In the genomic region with DNA sequence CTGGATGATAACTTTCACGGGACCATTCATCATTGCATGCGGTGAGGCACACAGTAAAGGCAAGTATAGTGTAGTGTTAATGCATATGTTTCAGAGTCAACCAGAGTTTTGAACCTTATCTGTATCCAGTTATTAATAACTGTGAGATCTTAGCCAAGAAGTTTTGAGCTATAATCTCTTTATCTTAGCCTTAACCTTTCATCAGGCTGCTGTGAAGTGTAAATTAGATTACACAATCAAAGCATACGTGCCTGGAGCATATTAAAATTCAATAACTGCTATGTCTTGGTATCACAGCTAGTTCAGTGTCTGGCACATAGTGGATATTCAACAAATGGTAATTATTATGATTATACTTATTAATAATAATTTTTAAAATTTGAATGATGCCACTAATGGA, we compare ENCODE assay signal across 3 cellular contexts.
TF ChIP-seq lines count a peak whose summit lies in the region.

No MANE protein-coding gene starts in this region.

TF ChIP-seq in SK-N-SH, 30 proteins besides CTCF, POLR2A, EP300 and RAD21 (continued from another document):
- no peak for TF ChIP-seq FOXM1 (IDR thresholded peaks at IDR 0.05; ENCODE audit: low read depth)
- no peak for TF ChIP-seq ELF1 (IDR thresholded peaks at IDR 0.05)

TF ChIP-seq in SK-N-SH treated with all-trans-retinoic acid at 6 μM for 48 hours, 23 proteins besides CTCF, POLR2A, EP300 and RAD21:
- TF ChIP-seq, protein P1, sequence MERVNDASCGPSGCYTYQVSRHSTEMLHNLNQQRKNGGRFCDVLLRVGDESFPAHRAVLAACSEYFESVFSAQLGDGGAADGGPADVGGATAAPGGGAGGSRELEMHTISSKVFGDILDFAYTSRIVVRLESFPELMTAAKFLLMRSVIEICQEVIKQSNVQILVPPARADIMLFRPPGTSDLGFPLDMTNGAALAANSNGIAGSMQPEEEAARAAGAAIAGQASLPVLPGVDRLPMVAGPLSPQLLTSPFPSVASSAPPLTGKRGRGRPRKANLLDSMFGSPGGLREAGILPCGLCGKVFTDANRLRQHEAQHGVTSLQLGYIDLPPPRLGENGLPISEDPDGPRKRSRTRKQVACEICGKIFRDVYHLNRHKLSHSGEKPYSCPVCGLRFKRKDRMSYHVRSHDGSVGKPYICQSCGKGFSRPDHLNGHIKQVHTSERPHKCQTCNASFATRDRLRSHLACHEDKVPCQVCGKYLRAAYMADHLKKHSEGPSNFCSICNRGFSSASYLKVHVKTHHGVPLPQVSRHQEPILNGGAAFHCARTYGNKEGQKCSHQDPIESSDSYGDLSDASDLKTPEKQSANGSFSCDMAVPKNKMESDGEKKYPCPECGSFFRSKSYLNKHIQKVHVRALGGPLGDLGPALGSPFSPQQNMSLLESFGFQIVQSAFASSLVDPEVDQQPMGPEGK (CRISPR knock-in tag; IDR thresholded peaks at IDR 0.05; ENCODE audit: borderline replicate concordance): no peak
- TF ChIP-seq, protein P2, sequence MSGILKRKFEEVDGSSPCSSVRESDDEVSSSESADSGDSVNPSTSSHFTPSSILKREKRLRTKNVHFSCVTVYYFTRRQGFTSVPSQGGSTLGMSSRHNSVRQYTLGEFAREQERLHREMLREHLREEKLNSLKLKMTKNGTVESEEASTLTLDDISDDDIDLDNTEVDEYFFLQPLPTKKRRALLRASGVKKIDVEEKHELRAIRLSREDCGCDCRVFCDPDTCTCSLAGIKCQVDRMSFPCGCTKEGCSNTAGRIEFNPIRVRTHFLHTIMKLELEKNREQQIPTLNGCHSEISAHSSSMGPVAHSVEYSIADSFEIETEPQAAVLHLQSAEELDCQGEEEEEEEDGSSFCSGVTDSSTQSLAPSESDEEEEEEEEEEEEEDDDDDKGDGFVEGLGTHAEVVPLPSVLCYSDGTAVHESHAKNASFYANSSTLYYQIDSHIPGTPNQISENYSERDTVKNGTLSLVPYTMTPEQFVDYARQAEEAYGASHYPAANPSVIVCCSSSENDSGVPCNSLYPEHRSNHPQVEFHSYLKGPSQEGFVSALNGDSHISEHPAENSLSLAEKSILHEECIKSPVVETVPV (CRISPR knock-in tag; IDR thresholded peaks at IDR 0.05): no peak
- TF ChIP-seq CSDC2 (CRISPR knock-in tag; IDR thresholded peaks at IDR 0.05) (no peak), TOX (CRISPR knock-in tag; IDR thresholded peaks at IDR 0.05; ENCODE audit: borderline replicate concordance) (no peak), PPARA (CRISPR knock-in tag; IDR thresholded peaks at IDR 0.05; ENCODE audit: borderline replicate concordance) (no peak), TCF4 (CRISPR knock-in tag; IDR thresholded peaks at IDR 0.05; ENCODE audit: borderline replicate concordance) (no peak), ZFP3 (CRISPR knock-in tag; IDR thresholded peaks at IDR 0.05) (no peak), ESRRG (CRISPR knock-in tag; IDR thresholded peaks at IDR 0.05) (no peak), ISL1 (CRISPR knock-in tag; IDR thresholded peaks at IDR 0.05) (no peak)
- TF ChIP-seq, protein P3, sequence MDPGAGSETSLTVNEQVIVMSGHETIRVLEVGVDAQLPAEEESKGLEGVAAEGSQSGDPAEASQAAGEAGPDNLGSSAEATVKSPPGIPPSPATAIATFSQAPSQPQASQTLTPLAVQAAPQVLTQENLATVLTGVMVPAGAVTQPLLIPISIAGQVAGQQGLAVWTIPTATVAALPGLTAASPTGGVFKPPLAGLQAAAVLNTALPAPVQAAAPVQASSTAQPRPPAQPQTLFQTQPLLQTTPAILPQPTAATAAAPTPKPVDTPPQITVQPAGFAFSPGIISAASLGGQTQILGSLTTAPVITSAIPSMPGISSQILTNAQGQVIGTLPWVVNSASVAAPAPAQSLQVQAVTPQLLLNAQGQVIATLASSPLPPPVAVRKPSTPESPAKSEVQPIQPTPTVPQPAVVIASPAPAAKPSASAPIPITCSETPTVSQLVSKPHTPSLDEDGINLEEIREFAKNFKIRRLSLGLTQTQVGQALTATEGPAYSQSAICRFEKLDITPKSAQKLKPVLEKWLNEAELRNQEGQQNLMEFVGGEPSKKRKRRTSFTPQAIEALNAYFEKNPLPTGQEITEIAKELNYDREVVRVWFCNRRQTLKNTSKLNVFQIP (CRISPR knock-in tag; IDR thresholded peaks at IDR 0.05; ENCODE audit: borderline replicate concordance, low read depth): no peak
TF ChIP-seq in SK-N-SH treated with all-trans-retinoic acid at 6 μM for 48 hours: peak in this region for 0.

TF ChIP-seq in WTC11, 78 proteins besides CTCF, POLR2A, EP300 and RAD21:
- TF ChIP-seq, protein P4, sequence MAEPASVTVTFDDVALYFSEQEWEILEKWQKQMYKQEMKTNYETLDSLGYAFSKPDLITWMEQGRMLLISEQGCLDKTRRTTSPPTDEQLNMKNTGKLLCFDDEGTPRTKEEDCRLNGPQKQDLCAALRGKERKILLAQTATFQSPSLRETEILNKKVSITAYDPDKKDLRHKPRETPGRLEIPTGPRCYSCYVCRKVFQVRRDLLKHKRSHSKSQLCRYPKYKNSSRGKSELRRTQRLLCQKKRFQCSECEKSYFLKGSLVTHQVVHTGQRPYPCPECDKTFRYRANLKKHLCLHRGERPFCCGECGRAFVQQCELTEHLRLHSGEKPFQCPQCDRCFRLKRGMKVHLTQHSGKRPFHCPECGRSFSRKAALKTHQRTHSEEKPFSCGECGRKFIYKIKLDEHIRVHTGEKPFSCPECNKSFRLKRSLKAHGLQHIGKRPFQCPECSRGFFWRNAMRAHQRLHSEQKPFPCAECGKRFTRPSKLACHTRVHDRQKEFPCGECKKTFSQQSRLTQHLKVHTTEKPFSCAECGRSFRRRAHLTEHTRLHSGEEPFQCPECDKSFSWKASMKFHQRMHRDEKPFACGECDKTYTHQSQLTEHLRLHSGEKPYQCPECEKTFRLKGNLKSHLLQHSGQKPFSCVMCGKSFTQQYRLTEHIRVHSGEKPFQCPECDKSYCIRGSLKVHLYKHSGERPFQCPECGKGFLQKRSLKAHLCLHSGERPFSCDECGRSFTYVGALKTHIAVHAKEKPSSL (CRISPR knock-in tag; conservative IDR thresholded peaks at IDR 0.05): no peak
- no peak for TF ChIP-seq HMGA2 (CRISPR knock-in tag; IDR thresholded peaks at IDR 0.05)
- TF ChIP-seq GRHL2 (CRISPR knock-in tag; IDR thresholded peaks at IDR 0.05; ENCODE audit: insufficient replicate concordance, severe bottlenecking): no peak
- TF ChIP-seq, protein P5, sequence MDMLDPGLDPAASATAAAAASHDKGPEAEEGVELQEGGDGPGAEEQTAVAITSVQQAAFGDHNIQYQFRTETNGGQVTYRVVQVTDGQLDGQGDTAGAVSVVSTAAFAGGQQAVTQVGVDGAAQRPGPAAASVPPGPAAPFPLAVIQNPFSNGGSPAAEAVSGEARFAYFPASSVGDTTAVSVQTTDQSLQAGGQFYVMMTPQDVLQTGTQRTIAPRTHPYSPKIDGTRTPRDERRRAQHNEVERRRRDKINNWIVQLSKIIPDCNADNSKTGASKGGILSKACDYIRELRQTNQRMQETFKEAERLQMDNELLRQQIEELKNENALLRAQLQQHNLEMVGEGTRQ (CRISPR knock-in tag; IDR thresholded peaks at IDR 0.05): no peak
